ENCODE assay signal across 12 cellular contexts in the genomic region with DNA sequence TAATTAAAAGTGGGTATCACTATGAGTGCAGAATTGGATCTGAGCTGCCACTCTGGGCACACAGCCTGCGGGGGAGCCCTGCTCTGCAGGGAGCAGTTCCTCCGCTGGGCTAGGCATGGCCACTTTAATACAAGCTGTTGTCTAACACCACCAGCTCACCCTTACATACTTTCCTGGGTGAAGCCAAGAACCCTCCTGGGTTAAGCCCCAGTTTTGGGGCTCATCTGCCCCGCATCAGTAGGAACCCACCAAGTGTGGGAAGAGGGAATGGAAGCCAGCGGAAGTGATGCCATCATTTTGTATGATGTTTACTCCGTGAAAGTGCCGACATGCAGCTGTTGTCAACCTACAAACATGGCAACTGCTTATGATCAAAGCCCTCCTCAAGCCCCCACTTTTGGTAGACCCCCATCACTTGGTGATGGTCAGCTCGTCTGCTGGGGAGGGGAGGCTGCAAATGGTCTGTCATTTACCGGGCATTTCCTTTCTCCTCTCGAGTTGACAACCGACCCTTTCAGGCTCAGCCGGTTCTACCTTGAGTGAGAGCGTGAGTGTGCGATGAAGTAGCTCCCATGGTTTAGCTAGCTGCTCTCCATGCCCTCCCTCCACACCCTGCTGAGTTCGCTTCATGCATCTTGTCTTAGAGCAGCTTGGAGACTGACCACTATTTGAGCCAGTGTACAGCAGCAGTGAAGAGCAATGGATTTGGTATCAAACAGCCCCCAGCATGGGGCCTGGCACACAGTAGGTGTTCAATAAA.
"Had no signal": no experiment of that assay in that cellular context is flagged by ENCODE, and none has a peak within 500 bp of the region (broad histone marks: within the 10 kb centered on the region; RNA-seq: fewer than 3 reads in every experiment).

No MANE protein-coding gene starts in this region.

- DNase-seq: activated CD4-positive, alpha-beta T cell treated with anti-CD3 and anti-CD28 coated beads for 36 hours; activated T-cell treated with anti-CD3 and anti-CD28 coated beads, Interleukin-2, amount 50 U/mL, for 1 hour; esophagus squamous epithelium; foreskin fibroblast; mesenchymal stem cell; nephron progenitor cell; stimulated activated CD4-positive, alpha-beta T cell treated with anti-CD3 and anti-CD28 coated beads, Interleukin-1b, Interleukin-23, amount 100 ng/mL, for 48 hours; stimulated activated naive B cell treated with anti-CD40 and anti-IgM and Interleukin-4, amounts not matched to agents 10 μg/mL and 1 μg/mL and 100 μg/mL, for 72 hours; T1000 had no signal

- H3K9me3 ChIP-seq: esophagus squamous epithelium, pancreas, upper lobe of left lung had no signal

- H3K27me3 ChIP-seq: esophagus squamous epithelium, pancreas, upper lobe of left lung had no signal

- H3K27ac ChIP-seq: esophagus squamous epithelium, pancreas, upper lobe of left lung had no signal

- H3K36me3 ChIP-seq: esophagus squamous epithelium, pancreas, upper lobe of left lung had no signal

- H3K4me3 ChIP-seq: esophagus squamous epithelium, pancreas, upper lobe of left lung had no signal

- H3K36me3 Mint-ChIP-seq: activated naive CD4-positive, alpha-beta T cell treated with anti-CD3 and anti-CD28 coated beads, Interleukin-2, amount 50 U/mL, for 72 hours; stimulated activated naive B cell treated with anti-CD40 and anti-IgM and Interleukin-4, amounts not matched to agents 10 μg/mL and 1 μg/mL and 100 μg/mL, for 72 hours had no signal

- H3K4me3 Mint-ChIP-seq: activated CD4-positive, alpha-beta T cell treated with anti-CD3 and anti-CD28 coated beads for 36 hours; nephron progenitor cell; stimulated activated naive B cell treated with anti-CD40 and anti-IgM and Interleukin-4, amounts not matched to agents 10 μg/mL and 1 μg/mL and 100 μg/mL, for 72 hours had no signal

- H3K27ac Mint-ChIP-seq: activated CD4-positive, alpha-beta T cell treated with anti-CD3 and anti-CD28 coated beads for 36 hours had no signal

- H3K4me1 ChIP-seq: pancreas had no signal

- H3K9me3 Mint-ChIP-seq: activated naive CD4-positive, alpha-beta T cell treated with anti-CD3 and anti-CD28 coated beads, Interleukin-2, amount 50 U/mL, for 72 hours; stimulated activated naive B cell treated with anti-CD40 and anti-IgM and Interleukin-4, amounts not matched to agents 10 μg/mL and 1 μg/mL and 100 μg/mL, for 72 hours had no signal
